In genomic region chr2:152950125-152950524, GRCh38 we compare ENCODE assay signal across 17 cellular contexts.
A peak's percentile ranks its signal among the peaks of the same experiment; 100 is the strongest.
DNase-seq lines count a peak whose midpoint lies in the region; ATAC-seq and TF ChIP-seq lines count a peak whose summit lies in the region.
"Had no signal": no experiment of that assay in that cellular context is flagged by ENCODE, and none has a peak within 500 bp of the region (broad histone marks: within the 10 kb centered on the region; RNA-seq: fewer than 3 reads in every experiment).

No MANE protein-coding gene starts in this region.

- no peaks in the 10 kb centered on the region for H3K36me3 Mint-ChIP-seq in H9 (ENCODE audit: insufficient read depth in 1 of 3, low read depth in 3 of 3)
- H3K36me3 Mint-ChIP-seq: memory B cell; stimulated activated effector memory CD8-positive, alpha-beta T cell treated with anti-CD3 and anti-CD28 coated beads, Interleukin-12 subunit alpha, Interleukin-12 subunit beta, amount 100 ng/mL, for 72 hours had no signal

- no peak overlapping the region for H3K4ac ChIP-seq in H9 (ENCODE audit: low read depth, low read length)

- H2BK120ac ChIP-seq in H9 (ENCODE audit: low read depth, low read length, poor library complexity, severe bottlenecking) = no peak overlapping the region

- no peak overlapping the region for H2BK12ac ChIP-seq in H9 (ENCODE audit: insufficient read length, low read depth, low read length)

- no peak overlapping the region for H2BK15ac ChIP-seq in H9 (ENCODE audit: low read depth, low read length)

- H3K56ac ChIP-seq in H9 (ENCODE audit: insufficient read length, low read depth, low read length) = no peak overlapping the region

- H3K79me2 ChIP-seq in H9 (ENCODE audit: insufficient read depth, low read length) = no peaks in the 10 kb centered on the region

- H3K79me1 ChIP-seq in H9 (ENCODE audit: insufficient read depth, low read depth, low read length, poor library complexity, severe bottlenecking) = no peaks in the 10 kb centered on the region

- no peak overlapping the region for H2AFZ ChIP-seq in H9 (ENCODE audit: low read length)

- H2AK5ac ChIP-seq in H9 (ENCODE audit: insufficient read length, low read length) = no peak overlapping the region

- TF ChIP-seq CTCF in prostate gland (IDR thresholded peaks at IDR 0.05) = no peak
- TF ChIP-seq CTCF in H9 (conservative IDR thresholded peaks at IDR 0.05) = no peak

- H3K23me2 ChIP-seq in H9 (ENCODE audit: insufficient read length, low read depth, low read length, poor library complexity, severe bottlenecking) = no peaks in the 10 kb centered on the region

- H4K20me1 ChIP-seq in H9 (ENCODE audit: control insufficient read depth, insufficient read depth, insufficient read length) = no peaks in the 10 kb centered on the region
- H4K20me1 ChIP-seq: BLaER1 treated with 17β-estradiol and CSF1 and Interleukin-3, amounts not matched to agents 10 nM and 100 nM had no signal

- H3K9me3 ChIP-seq in prostate gland = no peaks in the 10 kb centered on the region
- H3K9me3 ChIP-seq in H9 (ENCODE audit: control insufficient read depth, low read depth, low read length) = no peaks in the 10 kb centered on the region
- H3K9me3 ChIP-seq: BLaER1 treated with 17β-estradiol and CSF1 and Interleukin-3, amounts not matched to agents 10 nM and 100 nM had no signal

- no peaks in the 10 kb centered on the region for H3K36me3 ChIP-seq in prostate gland
- H3K36me3 ChIP-seq: BLaER1 treated with 17β-estradiol and CSF1 and Interleukin-3, amounts not matched to agents 10 nM and 100 nM had no signal

- no peak overlapping the region for H3T11ph ChIP-seq in H9 (ENCODE audit: low read length)

- no peak overlapping the region for H3K9ac ChIP-seq in H9 (ENCODE audit: extremely low read depth, insufficient read length, low read length)
- H3K9ac ChIP-seq: BLaER1 treated with 17β-estradiol and CSF1 and Interleukin-3, amounts not matched to agents 10 nM and 100 nM had no signal

- H3K18ac ChIP-seq in H9 (ENCODE audit: insufficient read length, low read depth, low read length) = no peak overlapping the region

- no peaks in the 10 kb centered on the region for H3K4me1 Mint-ChIP-seq in H9
- H3K4me1 Mint-ChIP-seq: memory B cell; stimulated activated effector memory CD8-positive, alpha-beta T cell treated with anti-CD3 and anti-CD28 coated beads, Interleukin-12 subunit alpha, Interleukin-12 subunit beta, amount 100 ng/mL, for 72 hours had no signal

- H3K4me1 ChIP-seq in prostate gland (replicated peaks) = no peaks in the 10 kb centered on the region
- no peaks in the 10 kb centered on the region for H3K4me1 ChIP-seq in H9 (ENCODE audit: insufficient read depth, low read length)

- TF ChIP-seq POLR2A in prostate gland (IDR thresholded peaks at IDR 0.05) = no peak

- no peak overlapping the region for H3K4me2 ChIP-seq in H9 (ENCODE audit: insufficient read depth, insufficient read length, low read length)
- H3K4me2 ChIP-seq: BLaER1 treated with 17β-estradiol and CSF1 and Interleukin-3, amounts not matched to agents 10 nM and 100 nM had no signal

- intact Hi-C loops in prostate gland (cut with DNase I) = no loop called here

- H4K5ac ChIP-seq in H9 (ENCODE audit: insufficient read length, low read depth, low read length) = no peak overlapping the region

- no peak overlapping the region for H3K4me3 Mint-ChIP-seq in H9
- H3K4me3 Mint-ChIP-seq: memory B cell; stimulated activated effector memory CD8-positive, alpha-beta T cell treated with anti-CD3 and anti-CD28 coated beads, Interleukin-12 subunit alpha, Interleukin-12 subunit beta, amount 100 ng/mL, for 72 hours had no signal

- no peaks in the 10 kb centered on the region; a peak in 1 of 5 replicates for H3K9me3 Mint-ChIP-seq in H9
- H3K9me3 Mint-ChIP-seq: memory B cell had no signal

- H2BK5ac ChIP-seq in H9 (ENCODE audit: insufficient read length, low read length) = no peak overlapping the region

- DNase-seq in AG20443 (ENCODE audit: low spot score) (peak; percentile 40), HT1080 (ENCODE audit: low read depth) (peak; percentile 35), astrocyte of the hippocampus (ENCODE audit: low read depth, low spot score) (peak; percentile 84), kidney glomerular epithelial cell (lab: John Stamatoyannopoulos, UW) (peak; percentile 11), prostate gland (ENCODE audit: low spot score) (no peak), H9 (no peak), substantia nigra (lab: John Stamatoyannopoulos, UW) (no peak)
- DNase-seq: aorta; effector memory CD4-positive, alpha-beta T cell; glutamatergic neuron; NCI-H1092; stimulated activated CD4-positive, alpha-beta T cell treated with anti-CD3 and anti-CD28 coated beads, Interleukin-2, amount 100 ng/mL, for 24 hours had no signal

- H4K91ac ChIP-seq in H9 (ENCODE audit: insufficient read length, low read depth, low read length) = no peak overlapping the region

- H3K27ac ChIP-seq in prostate gland (no peak overlapping the region), H9 (ENCODE audit: insufficient read length, low read depth, low read length) (no peak overlapping the region), substantia nigra (ENCODE audit: low read depth, low read length, poor library complexity, severe bottlenecking) (no peak overlapping the region)
- H3K27ac ChIP-seq: BLaER1 treated with 17β-estradiol and CSF1 and Interleukin-3, amounts not matched to agents 10 nM and 100 nM; HL-60 had no signal

- H3K27ac Mint-ChIP-seq in H9 = no peak overlapping the region
- H3K27ac Mint-ChIP-seq: memory B cell; stimulated activated effector memory CD8-positive, alpha-beta T cell treated with anti-CD3 and anti-CD28 coated beads, Interleukin-12 subunit alpha, Interleukin-12 subunit beta, amount 100 ng/mL, for 72 hours had no signal

- no peak overlapping the region for H3K23ac ChIP-seq in H9 (ENCODE audit: insufficient read length, low read depth, low read length)

- no peak overlapping the region for H3K4me3 ChIP-seq in prostate gland
- H3K4me3 ChIP-seq: BLaER1 treated with 17β-estradiol and CSF1 and Interleukin-3, amounts not matched to agents 10 nM and 100 nM had no signal

- H2BK20ac ChIP-seq in H9 (ENCODE audit: low read depth, low read length, poor library complexity, severe bottlenecking) = no peak overlapping the region

- no peak overlapping the region for H4K8ac ChIP-seq in H9 (replicated peaks; ENCODE audit: insufficient read length, low read depth, low read length)

- H3K27me3 ChIP-seq in prostate gland (replicated peaks; ENCODE audit: insufficient read depth) (no peaks in the 10 kb centered on the region), H9 (ENCODE audit: insufficient read depth, low read length) (no peaks in the 10 kb centered on the region)
- H3K27me3 ChIP-seq: BLaER1 treated with 17β-estradiol and CSF1 and Interleukin-3, amounts not matched to agents 10 nM and 100 nM had no signal

- WGBS in prostate gland = 41% methylated on average over 2 of the region's 2 CpGs
- no CpG with 5 or more reads among the region's 2 CpGs for WGBS in H9 (ENCODE audit: extremely low coverage, insufficient read length, low lambda C conversion rate)

- no peaks in the 10 kb centered on the region for H3K27me3 Mint-ChIP-seq in H9 (ENCODE audit: low read depth)
- H3K27me3 Mint-ChIP-seq: memory B cell had no signal

- H3K14ac ChIP-seq in H9 (ENCODE audit: insufficient read depth, low read length) = no peak overlapping the region

- ATAC-seq in HG02981 (IDR thresholded peaks at IDR 0.05; ENCODE audit: unreplicated experiment) = no peak
- ATAC-seq: stimulated activated effector memory CD8-positive, alpha-beta T cell treated with anti-CD3 and anti-CD28 coated beads, Interleukin-12 subunit alpha, Interleukin-12 subunit beta, amount 100 ng/mL, for 72 hours had no signal

Comparison
In these comparisons a context has a peak if more than half of its experiments do, and no peak if none do; other contexts are left out.
1. DNase-seq: peak in AG20443 (single experiment), HT1080 (single experiment), astrocyte of the hippocampus (single experiment) and kidney glomerular epithelial cell (single experiment); none in prostate gland (single experiment), H9 (single experiment) and substantia nigra (0 of 49).